ENCODE assay signal across 8 cellular contexts in genomic region chr6:24991748-24992467, GRCh38. TPM values are rescaled to one million over a fixed set of nuclear protein-coding genes. Genes with fewer than 3 reads are reported as not detected.
DNase-seq lines count a peak whose midpoint lies in the region; ATAC-seq and TF ChIP-seq lines count a peak whose summit lies in the region.

No MANE protein-coding gene starts in this region.

- peak; percentile 79 for ATAC-seq in GM21737 (IDR thresholded peaks at IDR 0.05; ENCODE audit: unreplicated experiment)
- ATAC-seq in left cardiac atrium: peak; percentile 72 to 75

- no peak overlapping the region for H3K9ac ChIP-seq in KMS-11

- H3K4me3 ChIP-seq in KMS-11 (IDR thresholded peaks at IDR 0.05; ENCODE audit: insufficient read depth, low read depth, low read length) (no peak overlapping the region), SJCRH30 (no peak overlapping the region)

- no peaks in the 10 kb centered on the region for H3K79me2 ChIP-seq in KMS-11 (ENCODE audit: insufficient read depth, low read depth)

- DNase-seq in ELR (ENCODE audit: low read depth) (peak; percentile 58), SJCRH30 (peak; percentile 38 to 78), left cardiac atrium (no peak), cortex of kidney (lab: John Stamatoyannopoulos, UW) (no peak)
- peak; percentile 16 to 62 (median 34) for DNase-seq in activated naive CD4-positive, alpha-beta T cell (lab: John Stamatoyannopoulos, UW)
- peak; percentile 50 for DNase-seq in stimulated activated CD4-positive, alpha-beta T cell treated with anti-CD3 and anti-CD28 coated beads, Interleukin-12 subunit alpha, Interleukin-12 subunit beta, amount 100 ng/mL, for 4 hours

- H3K27ac ChIP-seq in KMS-11: no peak overlapping the region
- no peak overlapping the region for H3K27ac ChIP-seq in SJCRH30

- H3K36me3 ChIP-seq in KMS-11 (ENCODE audit: insufficient read depth) (no peaks in the 10 kb centered on the region), SJCRH30 (no peaks in the 10 kb centered on the region)

- peak overlapping the region; percentile 24; the same call in 1 of the 2 replicates for H2AFZ ChIP-seq in KMS-11 (ENCODE audit: low read depth)

- no peaks in the 10 kb centered on the region for H3K9me3 ChIP-seq in SJCRH30 (replicated peaks)

- H3K4me1 ChIP-seq in KMS-11 (ENCODE audit: low read depth, poor library complexity, severe bottlenecking): no peaks in the 10 kb centered on the region
- peaks cover 6% of the 10 kb centered on the region; the same call in 1 of the 2 replicates for H3K4me1 ChIP-seq in SJCRH30

- peak; percentile 91 for TF ChIP-seq CTCF in KMS-11 (conservative IDR thresholded peaks at IDR 0.05; ENCODE audit: low read depth, low read length)

- H3K4me2 ChIP-seq in KMS-11: no peak overlapping the region

- intact Hi-C loops in left cardiac atrium (cut with DNase I): loop anchor here in 1 of 2 donors (5.0 kb wide), 1 partner anchor 135 kb away; no protein-coding TSS in a partner anchor

- H4K20me1 ChIP-seq in KMS-11 (ENCODE audit: insufficient read depth): no peaks in the 10 kb centered on the region

- no peaks in the 10 kb centered on the region for H3K27me3 ChIP-seq in KMS-11 (ENCODE audit: insufficient read depth, low read depth)
- H3K27me3 ChIP-seq in SJCRH30: no peaks in the 10 kb centered on the region

RNA-seq across cellular contexts. Expression of gene RIPOR2, which starts 56.1 kb away (rescaled TPM):
- total RNA-seq in SJCRH30 (2014; rRNA removed; shearing (Covaris generic)): 3.0 and 3.9 TPM in 2 replicates
- total RNA-seq in left cardiac atrium: 1 to 10 TPM; 4.8 to 5.4 TPM

Comparison
In these comparisons a context has a peak if more than half of its experiments do, and no peak if none do; other contexts are left out.
1. DNase-seq: peak in ELR (single experiment), SJCRH30 (2 of 2), activated naive CD4-positive, alpha-beta T cell (4 of 4) and stimulated activated CD4-positive, alpha-beta T cell treated with anti-CD3 and anti-CD28 coated beads, Interleukin-12 subunit alpha, Interleukin-12 subunit beta, amount 100 ng/mL, for 4 hours (single experiment); none in left cardiac atrium (single experiment) and cortex of kidney (single experiment).